18 cellular contexts compared by ENCODE assay signal in genomic region chr15:95715116-95715888, GRCh38.
DNase-seq lines count a peak whose midpoint lies in the region; ATAC-seq, FAIRE-seq and TF ChIP-seq lines count a peak whose summit lies in the region.
"Had no signal": no experiment of that assay in that cellular context is flagged by ENCODE, and none has a peak within 500 bp of the region (broad histone marks: within the 10 kb centered on the region; RNA-seq: fewer than 3 reads in every experiment).

No MANE protein-coding gene starts in this region.

- BruUV-seq in GM12878 (replicated peaks; lab: Mats Ljungman, UMichigan), result no TSS peak

- no peak for TF ChIP-seq RAD21 in GM12878 (IDR thresholded peaks at IDR 0.05; ENCODE audit: insufficient read depth, low read depth, low read length)

- intact Hi-C loops in GM12878 (cut with micrococcal nuclease; ENCODE audit: unreplicated experiment), result no loop called here

- H3K4me1 Mint-ChIP-seq in neural progenitor cell (peaks cover 40% of the 10 kb centered on the region), glutamatergic neuron (ENCODE audit: low read depth, unreplicated experiment) (no peaks in the 10 kb centered on the region)
- peaks cover 2% of the 10 kb centered on the region for H3K4me1 Mint-ChIP-seq in activated naive CD8-positive, alpha-beta T cell treated with anti-CD3 and anti-CD28 coated beads, Interleukin-2, amount 50 U/mL, for 24 hours

- FAIRE-seq in GM12878 (lab: Jason Lieb, UNC), result no peak
- FAIRE-seq: H54 had no signal

- H3K27ac Mint-ChIP-seq in neural progenitor cell, result peak overlapping the region; percentile 38
- H3K27ac Mint-ChIP-seq in glutamatergic neuron (ENCODE audit: unreplicated experiment), result no peak overlapping the region
- H3K27ac Mint-ChIP-seq in activated naive CD8-positive, alpha-beta T cell treated with anti-CD3 and anti-CD28 coated beads, Interleukin-2, amount 50 U/mL, for 24 hours, result no peak overlapping the region

- no peak for TF ChIP-seq EP300 in GM12878 (IDR thresholded peaks at IDR 0.05; ENCODE audit: borderline replicate concordance in 1 of 2, control insufficient read depth in 1 of 2, low read depth in 2 of 2, low read length in 2 of 2)

- H3K9ac ChIP-seq in GM12878 (ENCODE audit: control insufficient read depth, insufficient read depth, low read length) (no peak overlapping the region), neural progenitor cell (no peak overlapping the region)

- no peak overlapping the region for H3K4me3 Mint-ChIP-seq in neural progenitor cell
- no peak overlapping the region for H3K4me3 Mint-ChIP-seq in glutamatergic neuron (ENCODE audit: unreplicated experiment)
- H3K4me3 Mint-ChIP-seq in activated naive CD8-positive, alpha-beta T cell treated with anti-CD3 and anti-CD28 coated beads, Interleukin-2, amount 50 U/mL, for 24 hours, result no peak overlapping the region
- H3K4me3 Mint-ChIP-seq: CD4-positive, CD25-positive, alpha-beta regulatory T cell had no signal

- DNase-seq in HCEC 1CT (peak; percentile 6), GM12878 (ENCODE audit: low read depth, low spot score) (no peak), iris pigment epithelial cell (ENCODE audit: low read depth) (peak; percentile 11), neural progenitor cell (ENCODE audit: low spot score) (no peak), AG08396 (ENCODE audit: low spot score) (no peak), glutamatergic neuron (no peak), NCI-H1436 (lab: John Stamatoyannopoulos, UW) (no peak)
- no peak for DNase-seq in activated naive CD8-positive, alpha-beta T cell treated with anti-CD3 and anti-CD28 coated beads, Interleukin-2, amount 50 U/mL, for 24 hours
- DNase-seq: AML-193; Caco-2; CD4-positive, CD25-positive, alpha-beta regulatory T cell; NCI-H187 treated with DMSO at 0.1 percent for 48 hours; NCI-H345; NCI-H526; NK-92 treated with Interleukin-12 subunit alpha and Interleukin-12 subunit beta, amount 100 ng/mL, for 24 hours had no signal

- H4K20me1 ChIP-seq in GM12878 (ENCODE audit: control insufficient read depth, insufficient read depth) (no peaks in the 10 kb centered on the region), neural progenitor cell (ENCODE audit: low read depth) (no peaks in the 10 kb centered on the region)

- WGBS in GM12878 (ENCODE audit: insufficient coverage, insufficient replicate concordance, low lambda C conversion rate, missing lambda C conversion rate), result 0% methylated on average over 3 of the region's 3 CpGs

- H3K4me3 ChIP-seq in GM12878 (no peak overlapping the region), neural progenitor cell (no peak overlapping the region)
- H3K4me3 ChIP-seq: SJCRH30 had no signal

- no peaks in the 10 kb centered on the region for H3K27me3 ChIP-seq in GM12878 (replicated peaks in 1 of 2; ENCODE audit: control insufficient read depth in 2 of 2, insufficient read depth in 2 of 2, low read length in 1 of 2)
- H3K27me3 ChIP-seq in neural progenitor cell, result no peaks in the 10 kb centered on the region
- H3K27me3 ChIP-seq: SJCRH30 had no signal

- CTCF ChIA-PET in GM12878 (lab: Yijun Ruan, JAX), result no interaction called here

- H2AFZ ChIP-seq in GM12878 (ENCODE audit: control insufficient read depth, low read depth, low read length) (no peak overlapping the region), neural progenitor cell (replicated peaks) (no peak overlapping the region)

- H3K9me3 ChIP-seq in GM12878 (replicated peaks; ENCODE audit: control insufficient read depth, insufficient read depth, low read length) (no peaks in the 10 kb centered on the region; the same call in 2 of the 3 replicates), neural progenitor cell (ENCODE audit: low read depth) (no peaks in the 10 kb centered on the region)
- H3K9me3 ChIP-seq: Caco-2, SJCRH30 had no signal

- H3K4me1 ChIP-seq in GM12878 (ENCODE audit: control insufficient read depth, insufficient read depth, low read length) (no peaks in the 10 kb centered on the region), neural progenitor cell (peaks cover 16% of the 10 kb centered on the region)
- H3K4me1 ChIP-seq: Caco-2 had no signal

- no peaks in the 10 kb centered on the region for H3K36me3 Mint-ChIP-seq in neural progenitor cell
- no peaks in the 10 kb centered on the region for H3K36me3 Mint-ChIP-seq in glutamatergic neuron (ENCODE audit: unreplicated experiment)
- no peaks in the 10 kb centered on the region for H3K36me3 Mint-ChIP-seq in activated naive CD8-positive, alpha-beta T cell treated with anti-CD3 and anti-CD28 coated beads, Interleukin-2, amount 50 U/mL, for 24 hours (ENCODE audit: low read depth)
- H3K36me3 Mint-ChIP-seq: CD4-positive, CD25-positive, alpha-beta regulatory T cell had no signal

- H3K36me3 ChIP-seq in GM12878 (ENCODE audit: control insufficient read depth in 2 of 2, insufficient read depth in 2 of 2, low read length in 1 of 2), result no peaks in the 10 kb centered on the region
- no peaks in the 10 kb centered on the region for H3K36me3 ChIP-seq in neural progenitor cell
- H3K36me3 ChIP-seq: SJCRH30 had no signal

- TF ChIP-seq POLR2A in GM12878 (IDR thresholded peaks at IDR 0.05; ENCODE audit: low read depth, low read length), result no peak

- H3K4me2 ChIP-seq in GM12878 (ENCODE audit: control insufficient read depth, insufficient read depth) (no peak overlapping the region), neural progenitor cell (no peak overlapping the region)

- H3K9me3 Mint-ChIP-seq in neural progenitor cell, result no peaks in the 10 kb centered on the region
- no peaks in the 10 kb centered on the region for H3K9me3 Mint-ChIP-seq in glutamatergic neuron (ENCODE audit: unreplicated experiment)
- no peaks in the 10 kb centered on the region for H3K9me3 Mint-ChIP-seq in activated naive CD8-positive, alpha-beta T cell treated with anti-CD3 and anti-CD28 coated beads, Interleukin-2, amount 50 U/mL, for 24 hours

- H3K27me3 Mint-ChIP-seq in neural progenitor cell (ENCODE audit: insufficient read depth, low read depth) (peaks cover 4% of the 10 kb centered on the region), glutamatergic neuron (ENCODE audit: unreplicated experiment) (no peaks in the 10 kb centered on the region)
- H3K27me3 Mint-ChIP-seq in activated naive CD8-positive, alpha-beta T cell treated with anti-CD3 and anti-CD28 coated beads, Interleukin-2, amount 50 U/mL, for 24 hours, result no peaks in the 10 kb centered on the region

- H3K27ac ChIP-seq in GM12878 (ENCODE audit: control insufficient read depth, insufficient read depth) (no peak overlapping the region), neural progenitor cell (no peak overlapping the region)
- H3K27ac ChIP-seq: RWPE1 had no signal

- in situ Hi-C loops in GM12878 (cut with MboI), result no loop called here

- POLR2A ChIA-PET in GM12878 (lab: Charles Lee), result no interaction called here

- H3K79me2 ChIP-seq in GM12878 (ENCODE audit: control insufficient read depth, insufficient read depth, low read length) (no peaks in the 10 kb centered on the region), neural progenitor cell (ENCODE audit: low read depth) (no peaks in the 10 kb centered on the region)

- no peak for ATAC-seq in GM12878
- ATAC-seq in activated naive CD8-positive, alpha-beta T cell treated with anti-CD3 and anti-CD28 coated beads, Interleukin-2, amount 50 U/mL, for 24 hours, result no peak

- RAD21 ChIA-PET in GM12878 (lab: Charles Lee; ENCODE audit: unreplicated experiment), result interaction anchor here (1.2 kb wide), 1 partner anchor 84 kb away, joined by 3 read pairs; no protein-coding TSS in a partner anchor

- H3F3A ChIP-seq in neural progenitor cell (ENCODE audit: low read depth), result no peaks in the 10 kb centered on the region

- SMC1A ChIA-PET in GM12878 (lab: Charles Lee; ENCODE audit: uncharacterized antibody, unreplicated experiment), result interaction anchor here (1.5 kb wide), 1 partner anchor 10 kb away, joined by 5 read pairs; no protein-coding TSS in a partner anchor

- TF ChIP-seq CTCF in GM12878 (IDR thresholded peaks at IDR 0.05 in 2 of 3, conservative IDR thresholded peaks at IDR 0.05 in 1 of 3; ENCODE audit: control insufficient read depth in 2 of 3, extremely low read depth in 1 of 3, insufficient read depth in 1 of 3, low read depth in 3 of 3, low read length in 3 of 3) (no peak), neural progenitor cell (IDR thresholded peaks at IDR 0.05) (no peak), glutamatergic neuron (IDR thresholded peaks at IDR 0.05; ENCODE audit: partially characterized antibody, unreplicated experiment) (no peak)

TF ChIP-seq in GM12878, 131 proteins besides CTCF, POLR2A, EP300 and RAD21:
- 0 out of 2 replicates have a peak, but pooled peaks have one; percentile 10 for TF ChIP-seq ATF7 (IDR thresholded peaks at IDR 0.05; ENCODE audit: low read depth)
- no peak for TF ChIP-seq BCL3 (IDR thresholded peaks at IDR 0.05; ENCODE audit: borderline replicate concordance, insufficient read depth, low read depth, low read length, poor library complexity, severe bottlenecking)

Comparison
In these comparisons a context has a peak if more than half of its experiments do, and no peak if none do; other contexts are left out.
1. DNase-seq: peak in HCEC 1CT (single experiment) and iris pigment epithelial cell (single experiment); none in GM12878 (single experiment), neural progenitor cell (single experiment), AG08396 (single experiment), glutamatergic neuron (single experiment), activated naive CD8-positive, alpha-beta T cell treated with anti-CD3 and anti-CD28 coated beads, Interleukin-2, amount 50 U/mL, for 24 hours (single experiment) and NCI-H1436 (single experiment).